ENCODE assay signal across 8 cellular contexts in genomic region chr20:34515484-34516037, GRCh38. TPM values are rescaled to one million over a fixed set of nuclear protein-coding genes. Genes with fewer than 3 reads are reported as not detected.
DNase-seq lines count a peak whose midpoint lies in the region; ATAC-seq and TF ChIP-seq lines count a peak whose summit lies in the region.

No MANE protein-coding gene starts in this region.

- DNase-seq in NCI-H2107 treated with DMSO at 0.1 percent for 48 hours (lab: John Stamatoyannopoulos, UW; ENCODE audit: unreplicated experiment): peak; percentile 55
- no peak for DNase-seq in NCI-H2107 (lab: John Stamatoyannopoulos, UW)
- peak; percentile 32 for DNase-seq in NCI-H2029 treated with DMSO at 0.1 percent for 48 hours (lab: John Stamatoyannopoulos, UW)
- DNase-seq in chondrocyte (ENCODE audit: low spot score): no peak
- DNase-seq in lower leg skin (ENCODE audit: low spot score in 2 of 2): peak; percentile 70 to 90
- peak; percentile 48 for DNase-seq in stimulated activated CD8-positive, alpha-beta memory T cell treated with anti-CD3 and anti-CD28 coated beads, Interleukin-12 subunit alpha, Interleukin-12 subunit beta, amount 100 ng/mL, for 1 hour (ENCODE audit: low read depth)

- ATAC-seq in HG02885 (IDR thresholded peaks at IDR 0.05; ENCODE audit: poor library complexity, unreplicated experiment): peak; percentile 42
- ATAC-seq in activated CD4-positive, CD25-positive, alpha-beta regulatory T cell treated with anti-CD3 and anti-CD28 coated beads, Interleukin-2, amount 50 U/mL, for 24 hours: peak; percentile 56 to 66

- H3K27me3 Mint-ChIP-seq in chondrocyte (ENCODE audit: low read depth): no peaks in the 10 kb centered on the region

- TF ChIP-seq POLR2A in lower leg skin (IDR thresholded peaks at IDR 0.05): no peak

- H3K4me3 Mint-ChIP-seq in chondrocyte (ENCODE audit: unreplicated experiment): peak overlapping the region; percentile 90

- peak overlapping the region; percentile 82 for H3K4me3 ChIP-seq in lower leg skin (ENCODE audit: low read depth, poor library complexity, severe bottlenecking)

- intact Hi-C loops in lower leg skin (cut with DNase I; ENCODE audit: low total_unique reads): no loop called here

- 6 to 22% methylated on average over 25 of the region's 25 CpGs for WGBS in lower leg skin, 2 donors

- H3K9me3 Mint-ChIP-seq in chondrocyte (ENCODE audit: low read depth): no peaks in the 10 kb centered on the region

- peaks cover 22% of the 10 kb centered on the region for H3K36me3 Mint-ChIP-seq in chondrocyte (ENCODE audit: low read depth)

- TF ChIP-seq CTCF in chondrocyte (IDR thresholded peaks at IDR 0.05) (no peak), lower leg skin (IDR thresholded peaks at IDR 0.05) (no peak)

- peaks cover 47% of the 10 kb centered on the region for H3K4me1 Mint-ChIP-seq in chondrocyte (ENCODE audit: low read depth)

- H3K27ac Mint-ChIP-seq in chondrocyte (ENCODE audit: unreplicated experiment): peak overlapping the region; percentile 100

RNA-seq across cellular contexts. Expression of gene DYNLRB1, which starts 0.7 kb away (rescaled TPM):
- total RNA-seq in chondrocyte: 111 to 204 TPM (median 199 TPM) in 3 replicates
- 100 to 1,000 TPM; 162 to 232 (median 193) TPM for total RNA-seq in lower leg skin

RNA-seq across cellular contexts. Expression of gene MAP1LC3A, which starts 43.0 kb away (rescaled TPM):
- total RNA-seq in chondrocyte (49.4 to 128 TPM (median 120 TPM) in 3 replicates), lower leg skin (100 to 1,000 TPM; 127 to 293 (median 147) TPM)

Comparison
In these comparisons a context has a peak if more than half of its experiments do, and no peak if none do; other contexts are left out.
1. DNase-seq: peak in NCI-H2107 treated with DMSO at 0.1 percent for 48 hours (single experiment), NCI-H2029 treated with DMSO at 0.1 percent for 48 hours (single experiment), lower leg skin (2 of 2) and stimulated activated CD8-positive, alpha-beta memory T cell treated with anti-CD3 and anti-CD28 coated beads, Interleukin-12 subunit alpha, Interleukin-12 subunit beta, amount 100 ng/mL, for 1 hour (single experiment); none in NCI-H2107 (single experiment) and chondrocyte (single experiment).